18 cellular contexts compared by ENCODE assay signal in the genomic region with DNA sequence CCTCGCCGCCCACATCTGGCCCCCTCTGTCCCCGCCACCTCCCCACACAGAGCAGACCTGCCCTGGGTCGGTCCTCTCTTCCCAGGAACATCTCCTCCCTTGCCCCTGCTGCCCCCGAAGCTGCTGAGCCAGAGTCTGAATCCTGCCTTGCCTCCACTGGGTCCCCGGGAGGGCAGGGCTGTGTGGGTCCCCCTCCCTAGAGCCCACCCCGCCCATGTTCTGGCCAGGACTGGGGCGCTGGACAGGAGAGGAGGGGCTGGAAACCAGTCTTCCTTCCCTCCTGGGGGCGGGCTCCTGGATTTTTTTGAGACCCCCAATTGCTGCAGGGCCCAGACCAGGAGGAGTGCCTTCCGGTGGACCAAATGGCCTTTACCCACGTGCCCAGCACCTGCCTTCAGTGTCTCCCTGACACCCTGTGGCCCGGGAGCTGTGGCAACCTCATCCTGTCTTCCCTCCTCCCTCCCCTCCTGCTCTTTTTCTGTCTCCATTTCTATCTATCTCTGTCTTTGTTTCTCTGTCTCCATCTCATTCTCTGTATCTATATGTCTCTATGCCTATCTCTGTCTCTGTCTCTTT.
"Had no signal": no experiment of that assay in that cellular context is flagged by ENCODE, and none has a peak within 500 bp of the region (broad histone marks: within the 10 kb centered on the region; RNA-seq: fewer than 3 reads in every experiment).

No MANE protein-coding gene starts in this region.

- H3K27ac ChIP-seq: colonic mucosa, foreskin keratinocyte, neutrophil, parathyroid adenoma, transverse colon, vagina had no signal

- H3K4me1 ChIP-seq: colonic mucosa, foreskin keratinocyte, parathyroid adenoma, transverse colon had no signal

- DNase-seq: activated CD4-positive, alpha-beta T cell treated with anti-CD3 and anti-CD28 coated beads, Interleukin-2, amount 50 U/mL, for 4 hours; activated CD4-positive, CD25-positive, alpha-beta regulatory T cell treated with anti-CD3 and anti-CD28 coated beads, Interleukin-2, amount 50 U/mL, for 72 hours; activated naive CD4-positive, alpha-beta T cell treated with Interleukin-2 at 50 U/mL for 16 hours; activated naive CD8-positive, alpha-beta T cell treated with anti-CD3 and anti-CD28 coated beads, Interleukin-2, amount 50 U/mL, for 24 hours; anterior cingulate cortex; caudate nucleus; colonic mucosa; foreskin keratinocyte; glutamatergic neuron; hippocampal formation; naive thymus-derived CD4-positive, alpha-beta T cell; stimulated activated naive CD4-positive, alpha-beta T cell treated with Interleukin-2 at 50 U/mL for 16 hours; T-helper 1 cell; transverse colon had no signal

- H3K9me3 ChIP-seq: colonic mucosa, neutrophil, transverse colon, vagina had no signal

- H3K27me3 ChIP-seq: colonic mucosa, vagina had no signal

- ATAC-seq: activated naive CD8-positive, alpha-beta T cell treated with anti-CD3 and anti-CD28 coated beads, Interleukin-2, amount 50 U/mL, for 24 hours; foreskin keratinocyte; left lobe of liver; naive thymus-derived CD4-positive, alpha-beta T cell had no signal

- H3K36me3 ChIP-seq: colonic mucosa, neutrophil, transverse colon, vagina had no signal

- H3K4me3 ChIP-seq: colonic mucosa, transverse colon, vagina had no signal
